Comparison of ENCODE assay signal across 8 cellular contexts in genomic region chr15:52256366-52256765, GRCh38. TPM values are rescaled to one million over a fixed set of nuclear protein-coding genes. Genes with fewer than 3 reads are reported as not detected.
DNase-seq lines count a peak whose midpoint lies in the region; ATAC-seq and TF ChIP-seq lines count a peak whose summit lies in the region.

No MANE protein-coding gene starts in this region.

- no peaks in the 10 kb centered on the region for H3K9me3 Mint-ChIP-seq in endothelial cell (ENCODE audit: unreplicated experiment)

- H3K4me1 Mint-ChIP-seq in endothelial cell (ENCODE audit: unreplicated experiment) = peaks cover 26% of the 10 kb centered on the region

- DNase-seq in DMS 273 (lab: John Stamatoyannopoulos, UW; ENCODE audit: unreplicated experiment) = peak; percentile 76
- peak; percentile 50 for DNase-seq in NOMO-1 treated with dmso at 0.1 percent for 144 hours (lab: John Stamatoyannopoulos, UW; ENCODE audit: unreplicated experiment)
- peak; percentile 44 for DNase-seq in activated CD8-positive, alpha-beta memory T cell treated with anti-CD3 and anti-CD28 coated beads, Interleukin-2, amount 50 U/mL, for 24 hours (ENCODE audit: extremely low read depth)
- DNase-seq in endothelial cell (ENCODE audit: low spot score) = peak; percentile 69
- peak; percentile 80 for DNase-seq in myocyte (ENCODE audit: low read depth)
- peak; percentile 51 to 62 for DNase-seq in stimulated activated CD8-positive, alpha-beta memory T cell treated with anti-CD3 and anti-CD28 coated beads, Interleukin-7, amount 100 ng/mL, for 1 hour (ENCODE audit: low read depth in 2 of 2)

- peaks cover 4% of the 10 kb centered on the region for H3K27me3 Mint-ChIP-seq in endothelial cell (ENCODE audit: unreplicated experiment)

- no peak overlapping the region for H3K27ac Mint-ChIP-seq in endothelial cell (ENCODE audit: unreplicated experiment)

- no peak overlapping the region for H3K4me3 Mint-ChIP-seq in endothelial cell (ENCODE audit: unreplicated experiment)

- H3K36me3 Mint-ChIP-seq in endothelial cell (ENCODE audit: low read depth, unreplicated experiment) = peaks cover 7% of the 10 kb centered on the region

- peak; percentile 96 for TF ChIP-seq CTCF in endothelial cell (IDR thresholded peaks at IDR 0.05; ENCODE audit: unreplicated experiment)

- ATAC-seq in HG03108 (IDR thresholded peaks at IDR 0.05; ENCODE audit: unreplicated experiment) = peak; percentile 43
- no peak for ATAC-seq in GM21515 (IDR thresholded peaks at IDR 0.05; ENCODE audit: unreplicated experiment)

RNA-seq across cellular contexts. Expression of gene MYO5C, which starts 39.2 kb away (rescaled TPM):
- 22.9 TPM for total RNA-seq in endothelial cell (ENCODE audit: unreplicated experiment)
- 0.31 and 0.64 TPM in 2 replicates for total RNA-seq in myocyte
- polyA plus RNA-seq in myocyte (2012) = 0.33 TPM

Comparison
In these comparisons a context has a peak if more than half of its experiments do, and no peak if none do; other contexts are left out.
1. RNA of gene MYO5C, which starts 39.2 kb away (total RNA-seq): 22.9 TPM in endothelial cell (single experiment); 0.31 to 0.64 TPM in myocyte; every median in the first group is over 10 times any median in the second.
2. Peak in every context shown above with its lines, with median percentiles within 50 percentile points of each other: DNase-seq.